ENCODE assay signal across 2 cellular contexts in genomic region chr10:103197177-103197576, GRCh38.
TF ChIP-seq lines count a peak whose summit lies in the region.

No MANE protein-coding gene starts in this region.

TF ChIP-seq in K562, 482 proteins besides CTCF, POLR2A, EP300 and RAD21 (continued from another document and continues in another):
- TF ChIP-seq TFAP4 (CRISPR knock-in tag; IDR thresholded peaks at IDR 0.05; ENCODE audit: borderline replicate concordance) (no peak), MLX (CRISPR knock-in tag; conservative IDR thresholded peaks at IDR 0.05) (no peak), ZC3H11A (IDR thresholded peaks at IDR 0.05; ENCODE audit: low read depth, low read length) (no peak), CGGBP1 (CRISPR knock-in tag; IDR thresholded peaks at IDR 0.05) (no peak), STAT5A (IDR thresholded peaks at IDR 0.05; ENCODE audit: borderline replicate concordance, low read length) (peak; percentile 81), ZNF668 (CRISPR knock-in tag; IDR thresholded peaks at IDR 0.05) (no peak), YY1 (IDR thresholded peaks at IDR 0.05; ENCODE audit: borderline replicate concordance in 1 of 3, control insufficient read depth in 1 of 3, extremely low read depth in 1 of 3, insufficient read depth in 3 of 3, insufficient read length in 1 of 3, insufficient replicate concordance in 2 of 3, low read depth in 1 of 3, low read length in 2 of 3) (no peak), ZBTB17 (CRISPR knock-in tag; IDR thresholded peaks at IDR 0.05) (0 out of 2 replicates have a peak, but pooled peaks have one; percentile 53), ARID3B (CRISPR knock-in tag; IDR thresholded peaks at IDR 0.05; ENCODE audit: borderline replicate concordance) (no peak), CTCFL (IDR thresholded peaks at IDR 0.05; ENCODE audit: borderline replicate concordance, insufficient read depth, low read depth, low read length, poor library complexity, severe bottlenecking) (no peak), BRF1 (IDR thresholded peaks at IDR 0.05; ENCODE audit: borderline replicate concordance, extremely low read depth, insufficient read length) (no peak), TAF9B (IDR thresholded peaks at IDR 0.05; ENCODE audit: partially characterized antibody) (no peak), ZNF197 (CRISPR knock-in tag; IDR thresholded peaks at IDR 0.05; ENCODE audit: low read depth) (no peak), ZNF592 (IDR thresholded peaks at IDR 0.05) (peak; percentile 93), ZNF586 (CRISPR knock-in tag; conservative IDR thresholded peaks at IDR 0.05) (no peak), PYGO2 (tag; IDR thresholded peaks at IDR 0.05) (no peak)

TF ChIP-seq in HepG2, 621 proteins besides CTCF, POLR2A, EP300 and RAD21 (continued from another document and continues in another):
- TF ChIP-seq AFF4 (CRISPR knock-in tag; IDR thresholded peaks at IDR 0.05) (no peak), DNMT3B (CRISPR knock-in tag; conservative IDR thresholded peaks at IDR 0.05) (no peak), SKIL (CRISPR knock-in tag; IDR thresholded peaks at IDR 0.05; ENCODE audit: borderline replicate concordance) (no peak), ZNF761 (CRISPR knock-in tag; conservative IDR thresholded peaks at IDR 0.05) (no peak), NFE2 (CRISPR knock-in tag; IDR thresholded peaks at IDR 0.05) (0 out of 2 replicates have a peak, but pooled peaks have one; percentile 13), GLMP (CRISPR knock-in tag; IDR thresholded peaks at IDR 0.05; ENCODE audit: borderline replicate concordance) (no peak), MTF1 (CRISPR knock-in tag; IDR thresholded peaks at IDR 0.05) (no peak), POLR2AphosphoS5 (IDR thresholded peaks at IDR 0.05; ENCODE audit: low read depth, low read length) (no peak), THAP11 (CRISPR knock-in tag; IDR thresholded peaks at IDR 0.05) (0 out of 2 replicates have a peak, but pooled peaks have one; percentile 20), ZNF7 (CRISPR knock-in tag; IDR thresholded peaks at IDR 0.05) (no peak), ZBTB2 (CRISPR knock-in tag; IDR thresholded peaks at IDR 0.05; ENCODE audit: low read depth) (no peak), MIER2 (CRISPR knock-in tag; IDR thresholded peaks at IDR 0.05) (no peak), ZNF614 (CRISPR knock-in tag; IDR thresholded peaks at IDR 0.05; ENCODE audit: borderline replicate concordance) (0 out of 2 replicates have a peak, but pooled peaks have one; percentile 33), ZNF260 (CRISPR knock-in tag; IDR thresholded peaks at IDR 0.05; ENCODE audit: borderline replicate concordance, low read depth) (no peak), ZNF644 (CRISPR knock-in tag; IDR thresholded peaks at IDR 0.05; ENCODE audit: low read depth) (peak; percentile 58; the same call in 1 of the 2 replicates), TAF1 (CRISPR knock-in tag; IDR thresholded peaks at IDR 0.05) (peak; percentile 32; the same call in 1 of the 2 replicates), RXRA (CRISPR knock-in tag; IDR thresholded peaks at IDR 0.05) (peak; percentile 85; the same call in 1 of the 2 replicates), HHEX (CRISPR knock-in tag; IDR thresholded peaks at IDR 0.05) (no peak), USF2 (IDR thresholded peaks at IDR 0.05; ENCODE audit: low read depth, low read length) (peak; percentile 36; the same call in 1 of the 2 replicates), USF2 (CRISPR knock-in tag; IDR thresholded peaks at IDR 0.05; ENCODE audit: borderline replicate concordance) (no peak), SAP130 (CRISPR knock-in tag; IDR thresholded peaks at IDR 0.05; ENCODE audit: low read depth) (peak; percentile 75), ZSCAN9 (CRISPR knock-in tag; IDR thresholded peaks at IDR 0.05; ENCODE audit: borderline replicate concordance) (no peak), ZKSCAN1 (IDR thresholded peaks at IDR 0.05; ENCODE audit: low read length) (peak; percentile 95), RXRB (CRISPR knock-in tag; IDR thresholded peaks at IDR 0.05; ENCODE audit: borderline replicate concordance) (peak; percentile 95), ERF (CRISPR knock-in tag; IDR thresholded peaks at IDR 0.05) (0 out of 2 replicates have a peak, but pooled peaks have one; percentile 32), MAFK (conservative IDR thresholded peaks at IDR 0.05 in 1 of 2, IDR thresholded peaks at IDR 0.05 in 1 of 2; ENCODE audit: low read length in 2 of 2) (peak in 1 of 2 experiments; percentile 28; a peak in 1 of 4 replicates), HNF4G (IDR thresholded peaks at IDR 0.05; ENCODE audit: borderline replicate concordance, low read depth, low read length) (no peak), HNF4G (CRISPR knock-in tag; IDR thresholded peaks at IDR 0.05; ENCODE audit: borderline replicate concordance, low read depth) (no peak), ATF6 (CRISPR knock-in tag; conservative IDR thresholded peaks at IDR 0.05) (no peak), MED1 (CRISPR knock-in tag; IDR thresholded peaks at IDR 0.05) (peak; percentile 28; the same call in 1 of the 2 replicates), SALL1 (CRISPR knock-in tag; IDR thresholded peaks at IDR 0.05) (0 out of 2 replicates have a peak, but pooled peaks have one; percentile 16), RARA (CRISPR knock-in tag; IDR thresholded peaks at IDR 0.05) (peak; percentile 57), SATB2 (CRISPR knock-in tag; IDR thresholded peaks at IDR 0.05) (no peak), NFRKB (IDR thresholded peaks at IDR 0.05) (no peak), PRDM10 (CRISPR knock-in tag; IDR thresholded peaks at IDR 0.05; ENCODE audit: low read depth) (no peak), IRF2 (CRISPR knock-in tag; IDR thresholded peaks at IDR 0.05) (peak; percentile 22; the same call in 1 of the 2 replicates), ZNF749 (CRISPR knock-in tag; IDR thresholded peaks at IDR 0.05; ENCODE audit: borderline replicate concordance) (no peak), TBL1XR1 (IDR thresholded peaks at IDR 0.05; ENCODE audit: borderline replicate concordance, low read length, partially characterized antibody) (peak; percentile 33), ZNF563 (CRISPR knock-in tag; IDR thresholded peaks at IDR 0.05) (no peak), MIER3 (CRISPR knock-in tag; IDR thresholded peaks at IDR 0.05; ENCODE audit: borderline replicate concordance) (0 out of 2 replicates have a peak, but pooled peaks have one; percentile 51), FOSL2 (CRISPR knock-in tag; IDR thresholded peaks at IDR 0.05) (peak; percentile 92)
